Comparison of ENCODE assay signal across 32 cellular contexts in the genomic region with DNA sequence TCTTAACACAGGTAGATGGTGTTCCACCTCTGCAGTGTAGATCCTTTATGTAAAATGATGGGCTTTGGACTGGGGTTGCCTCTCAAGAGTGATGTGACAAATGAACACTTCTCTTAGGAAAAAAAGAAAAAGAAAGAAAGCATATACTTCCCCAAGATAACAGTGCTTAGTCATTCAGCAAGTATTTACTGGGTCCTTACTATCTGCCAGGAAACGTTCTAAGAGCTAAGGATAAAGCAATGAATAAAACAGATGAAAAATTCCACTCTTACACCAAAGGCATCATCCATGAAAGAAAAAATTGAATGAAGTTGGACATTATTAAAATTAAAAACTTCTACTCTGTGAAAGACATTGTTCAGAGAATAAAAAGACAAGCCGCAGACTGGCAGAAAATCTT.
A peak's percentile ranks its signal among the peaks of the same experiment; 100 is the strongest.
DNase-seq lines count a peak whose midpoint lies in the region; ATAC-seq and TF ChIP-seq lines count a peak whose summit lies in the region.
"Had no signal": no experiment of that assay in that cellular context is flagged by ENCODE, and none has a peak within 500 bp of the region (broad histone marks: within the 10 kb centered on the region; RNA-seq: fewer than 3 reads in every experiment).

No MANE protein-coding gene starts in this region.

- DNase-seq in GM03348 (ENCODE audit: low spot score) (peak; percentile 35), amniotic epithelial cell (ENCODE audit: low read depth) (peak; percentile 70), fibroblast of the aortic adventitia (ENCODE audit: low read depth) (peak; percentile 83), smooth muscle cell (lab: John Stamatoyannopoulos, UW; ENCODE audit: unreplicated experiment) (no peak), OCI-M1 (lab: John Stamatoyannopoulos, UW) (no peak)
- DNase-seq in stimulated activated CD4-positive, alpha-beta T cell treated with anti-CD3 and anti-CD28 coated beads, Interleukin-4, amount 100 ng/mL, for 24 hours, result no peak
- no peak for DNase-seq in NK-92 treated with Interleukin-12 subunit alpha and Interleukin-12 subunit beta, amount 100 ng/mL, for 24 hours (lab: John Stamatoyannopoulos, UW)
- DNase-seq: activated CD8-positive, alpha-beta memory T cell treated with anti-CD3 and anti-CD28 coated beads, Interleukin-2, amount 50 U/mL, for 48 hours; activated CD8-positive, alpha-beta T cell treated with anti-CD3 and anti-CD28 coated beads for 36 hours; activated naive CD4-positive, alpha-beta T cell treated with anti-CD3 and anti-CD28 coated beads, Interleukin-2, amount 10 ng/mL, durations not matched to agents 7 days and 5 days; amniotic stem cell; cortex of kidney; effector memory CD8-positive, alpha-beta T cell; GOT3; heart right ventricle; HFFc6; midbrain; naive B cell; NCI-H1436; NCI-H2081 treated with DMSO at 0.1 percent for 48 hours; NCI-H2227 treated with DMSO at 0.1 percent for 48 hours; NCI-H526 treated with DMSO at 0.1 percent for 48 hours; occipital lobe; SHP77; stimulated activated CD4-positive, alpha-beta T cell treated with anti-CD3 and anti-CD28 coated beads, Interleukin-15, amount 100 ng/mL, for 24 hours; T-helper 17 cell; upper lobe of left lung had no signal

- no peak for TF ChIP-seq CTCF in fibroblast of the aortic adventitia (IDR thresholded peaks at IDR 0.05; ENCODE audit: insufficient read depth, low read length)
- TF ChIP-seq CTCF in smooth muscle cell (IDR thresholded peaks at IDR 0.05; ENCODE audit: borderline replicate concordance, insufficient read depth, poor library complexity, severe bottlenecking), result no peak

- no peaks in the 10 kb centered on the region for H3K27me3 ChIP-seq in smooth muscle cell (ENCODE audit: low read depth)
- H3K27me3 ChIP-seq: cardiac muscle cell, heart right ventricle, upper lobe of left lung had no signal

- no peaks in the 10 kb centered on the region for H3K79me2 ChIP-seq in smooth muscle cell (ENCODE audit: low read depth)

- H4K20me1 ChIP-seq in smooth muscle cell (ENCODE audit: low read depth), result no peaks in the 10 kb centered on the region

- ATAC-seq in GM18873 (IDR thresholded peaks at IDR 0.05; ENCODE audit: low FRiP score, unreplicated experiment), result no peak
- ATAC-seq: activated CD8-positive, alpha-beta T cell treated with anti-CD3 and anti-CD28 coated beads for 36 hours; activated T-helper 17 cell treated with anti-CD3 and anti-CD28 coated beads, Interleukin-2, amount 50 U/mL, for 72 hours; effector memory CD8-positive, alpha-beta T cell; stimulated activated memory B cell treated with anti-CD40 and anti-IgM and Interleukin-4, amounts not matched to agents 10 μg/mL and 1 μg/mL and 100 μg/mL, for 72 hours; T-helper 17 cell had no signal

- H3K9me3 ChIP-seq in smooth muscle cell (replicated peaks; ENCODE audit: low read depth), result no peaks in the 10 kb centered on the region
- H3K9me3 ChIP-seq: upper lobe of left lung had no signal

- H3K27ac ChIP-seq in smooth muscle cell (ENCODE audit: low read depth), result no peak overlapping the region
- H3K27ac ChIP-seq: C4-2B, cardiac muscle cell, upper lobe of left lung had no signal

- no peak overlapping the region for H2AFZ ChIP-seq in smooth muscle cell (ENCODE audit: low read depth)

- H3F3A ChIP-seq in smooth muscle cell (ENCODE audit: low read depth), result no peaks in the 10 kb centered on the region

- no peaks in the 10 kb centered on the region for H3K4me1 ChIP-seq in smooth muscle cell (ENCODE audit: low read depth)
- H3K4me1 ChIP-seq: upper lobe of left lung had no signal

- H3K4me3 ChIP-seq in fibroblast of the aortic adventitia (ENCODE audit: low read depth, low read length) (no peak overlapping the region), smooth muscle cell (no peak overlapping the region)
- H3K4me3 ChIP-seq: cardiac muscle cell, heart right ventricle, upper lobe of left lung had no signal

- H3K36me3 ChIP-seq in smooth muscle cell (ENCODE audit: low read depth), result no peaks in the 10 kb centered on the region
- H3K36me3 ChIP-seq: cardiac muscle cell, heart right ventricle, upper lobe of left lung had no signal

- H3K4me2 ChIP-seq in smooth muscle cell, result peak overlapping the region; percentile 39

- H3K9ac ChIP-seq in smooth muscle cell (ENCODE audit: low read depth), result no peak overlapping the region

- WGBS in smooth muscle cell (ENCODE audit: low lambda C conversion rate), result 45% methylated on average over 2 of the region's 2 CpGs

Comparison
In these comparisons a context has a peak if more than half of its experiments do, and no peak if none do; other contexts are left out.
1. DNase-seq: peak in GM03348 (single experiment), amniotic epithelial cell (single experiment) and fibroblast of the aortic adventitia (single experiment); none in smooth muscle cell (single experiment), stimulated activated CD4-positive, alpha-beta T cell treated with anti-CD3 and anti-CD28 coated beads, Interleukin-4, amount 100 ng/mL, for 24 hours (single experiment), OCI-M1 (single experiment) and NK-92 treated with Interleukin-12 subunit alpha and Interleukin-12 subunit beta, amount 100 ng/mL, for 24 hours (single experiment).